In the genomic region with DNA sequence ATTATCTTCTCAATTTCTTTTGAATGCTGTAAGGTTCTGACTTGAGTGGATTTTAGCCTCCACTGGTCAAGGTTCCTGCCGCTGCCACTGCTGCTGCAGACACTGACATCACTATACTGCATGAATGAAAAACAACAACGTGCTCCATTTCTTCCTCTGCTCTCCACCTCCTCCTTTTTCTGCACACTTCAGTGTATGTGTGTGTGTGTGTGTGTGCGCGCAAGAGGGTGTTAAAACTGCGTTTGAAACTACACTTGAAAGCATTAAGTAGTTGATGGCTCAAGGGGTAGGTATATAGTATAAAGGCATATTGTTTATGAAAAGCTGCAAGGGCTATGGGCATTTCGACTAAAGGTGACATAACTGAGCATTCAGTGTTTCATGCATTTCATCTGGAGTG, we compare ENCODE assay signal across 9 cellular contexts. TPM values are rescaled to one million over a fixed set of nuclear protein-coding genes. Genes with fewer than 3 reads are reported as not detected.
DNase-seq lines count a peak whose midpoint lies in the region; ATAC-seq and TF ChIP-seq lines count a peak whose summit lies in the region.
"Had no signal": no experiment of that assay in that cellular context is flagged by ENCODE, and none has a peak within 500 bp of the region (broad histone marks: within the 10 kb centered on the region; RNA-seq: fewer than 3 reads in every experiment).

No MANE protein-coding gene starts in this region.

- no CpG with 5 or more reads among the region's 6 CpGs for WGBS in H9 (ENCODE audit: extremely low coverage, insufficient read length, low lambda C conversion rate)
- WGBS in tibial nerve, 2 donors = 45 to 51% methylated on average over 6 of the region's 6 CpGs

- no peak overlapping the region for H2BK120ac ChIP-seq in H9 (ENCODE audit: low read depth, low read length, poor library complexity, severe bottlenecking)

- H3K79me2 ChIP-seq in H9 (ENCODE audit: insufficient read depth, low read length) = peaks cover 6% of the 10 kb centered on the region

- peaks cover 22 to 24% of the 10 kb centered on the region in 2 experiments for H3K4me1 Mint-ChIP-seq in H9
- peaks cover 23 to 51% (median 43%) of the 10 kb centered on the region in 7 donors for H3K4me1 Mint-ChIP-seq in naive thymus-derived CD4-positive, alpha-beta T cell
- H3K4me1 Mint-ChIP-seq in activated T-helper 17 cell treated with anti-CD3 and anti-CD28 coated beads, Interleukin-2, amount 50 U/mL, for 72 hours = peaks cover 27% of the 10 kb centered on the region

- H3K79me1 ChIP-seq in H9 (ENCODE audit: insufficient read depth, low read depth, low read length, poor library complexity, severe bottlenecking) = no peaks in the 10 kb centered on the region

- no peak overlapping the region for H3K27ac ChIP-seq in BLaER1
- no peak overlapping the region for H3K27ac ChIP-seq in H9 (ENCODE audit: insufficient read length, low read depth, low read length)
- H3K27ac ChIP-seq in naive thymus-derived CD4-positive, alpha-beta T cell (ENCODE audit: low read depth, low read length) = peak overlapping the region; percentile 34
- peak overlapping the region in 1 of 4 donors; percentile 18 for H3K27ac ChIP-seq in tibial nerve
- H3K27ac ChIP-seq: heart left ventricle had no signal

- peaks cover 11% of the 10 kb centered on the region for H3K23me2 ChIP-seq in H9 (ENCODE audit: insufficient read length, low read depth, low read length, poor library complexity, severe bottlenecking)

- POLR2A ChIA-PET in naive thymus-derived CD4-positive, alpha-beta T cell (lab: Charles Lee) = interaction anchor here (1.0 kb wide), 1 partner anchor 27 kb away, joined by 3 read pairs; no protein-coding TSS in a partner anchor

- H4K91ac ChIP-seq in H9 (ENCODE audit: insufficient read length, low read depth, low read length) = no peak overlapping the region

- no peak overlapping the region for H3K18ac ChIP-seq in H9 (ENCODE audit: insufficient read length, low read depth, low read length)

- no peak overlapping the region for H4K8ac ChIP-seq in H9 (replicated peaks; ENCODE audit: insufficient read length, low read depth, low read length)

- H2BK15ac ChIP-seq in H9 (ENCODE audit: low read depth, low read length) = no peak overlapping the region

- ATAC-seq in naive thymus-derived CD4-positive, alpha-beta T cell = no peak
- ATAC-seq in GM21528 (IDR thresholded peaks at IDR 0.05; ENCODE audit: low FRiP score, unreplicated experiment) (no peak), GM18498 (IDR thresholded peaks at IDR 0.05; ENCODE audit: unreplicated experiment) (no peak)
- ATAC-seq in activated T-helper 17 cell treated with anti-CD3 and anti-CD28 coated beads, Interleukin-2, amount 50 U/mL, for 72 hours (replicated peaks) = no peak
- ATAC-seq: heart left ventricle had no signal

- H3K9me3 ChIP-seq in BLaER1 (no peaks in the 10 kb centered on the region), H9 (ENCODE audit: control insufficient read depth, low read depth, low read length) (no peaks in the 10 kb centered on the region), tibial nerve (no peaks in the 10 kb centered on the region)
- H3K9me3 ChIP-seq in naive thymus-derived CD4-positive, alpha-beta T cell (ENCODE audit: control insufficient read depth in 2 of 3, low read length in 3 of 3) = no peaks in the 10 kb centered on the region
- H3K9me3 ChIP-seq: heart left ventricle had no signal

- no peak overlapping the region for H4K5ac ChIP-seq in H9 (ENCODE audit: insufficient read length, low read depth, low read length)

- peaks cover 30% of the 10 kb centered on the region for H4K20me1 ChIP-seq in BLaER1
- no peaks in the 10 kb centered on the region for H4K20me1 ChIP-seq in H9 (ENCODE audit: control insufficient read depth, insufficient read depth, insufficient read length)

- no peak overlapping the region for H3K27ac Mint-ChIP-seq in H9
- H3K27ac Mint-ChIP-seq in naive thymus-derived CD4-positive, alpha-beta T cell = no peak overlapping the region
- H3K27ac Mint-ChIP-seq in activated T-helper 17 cell treated with anti-CD3 and anti-CD28 coated beads, Interleukin-2, amount 50 U/mL, for 72 hours = no peak overlapping the region

- H3K14ac ChIP-seq in H9 (ENCODE audit: insufficient read depth, low read length) = no peak overlapping the region

- peak overlapping the region; percentile 88; the same call in 1 of the 2 replicates for H3K9ac ChIP-seq in BLaER1
- no peak overlapping the region for H3K9ac ChIP-seq in H9 (ENCODE audit: extremely low read depth, insufficient read length, low read length)

- H3K4me2 ChIP-seq in BLaER1 = peak overlapping the region; percentile 86
- H3K4me2 ChIP-seq in H9 (ENCODE audit: insufficient read depth, insufficient read length, low read length) = peak overlapping the region; percentile 36

- H2BK20ac ChIP-seq in H9 (ENCODE audit: low read depth, low read length, poor library complexity, severe bottlenecking) = no peak overlapping the region

- H2BK12ac ChIP-seq in H9 (ENCODE audit: insufficient read length, low read depth, low read length) = no peak overlapping the region

- H3K27me3 Mint-ChIP-seq in H9 (ENCODE audit: low read depth) = no peaks in the 10 kb centered on the region
- H3K27me3 Mint-ChIP-seq in naive thymus-derived CD4-positive, alpha-beta T cell = no peaks in the 10 kb centered on the region
- no peaks in the 10 kb centered on the region for H3K27me3 Mint-ChIP-seq in activated T-helper 17 cell treated with anti-CD3 and anti-CD28 coated beads, Interleukin-2, amount 50 U/mL, for 72 hours

- H3K4ac ChIP-seq in H9 (ENCODE audit: low read depth, low read length) = no peak overlapping the region

- TF ChIP-seq CTCF in H9 (conservative IDR thresholded peaks at IDR 0.05) (no peak), tibial nerve (IDR thresholded peaks at IDR 0.05) (no peak)

- intact Hi-C loops in naive thymus-derived CD4-positive, alpha-beta T cell (cut with micrococcal nuclease) = loop anchor here in 1 of 2 donors (5.0 kb wide), 1 partner anchor 715 kb away; no protein-coding TSS in a partner anchor

- no peak overlapping the region for H3K23ac ChIP-seq in H9 (ENCODE audit: insufficient read length, low read depth, low read length)

- no peak overlapping the region for H3K4me3 Mint-ChIP-seq in H9
- H3K4me3 Mint-ChIP-seq in naive thymus-derived CD4-positive, alpha-beta T cell = no peak overlapping the region
- no peak overlapping the region for H3K4me3 Mint-ChIP-seq in activated T-helper 17 cell treated with anti-CD3 and anti-CD28 coated beads, Interleukin-2, amount 50 U/mL, for 72 hours

- no peak overlapping the region for H2AFZ ChIP-seq in H9 (ENCODE audit: low read length)

- H3K56ac ChIP-seq in H9 (ENCODE audit: insufficient read length, low read depth, low read length) = no peak overlapping the region

- no peak for TF ChIP-seq POLR2A in tibial nerve (IDR thresholded peaks at IDR 0.05)

- H3T11ph ChIP-seq in H9 (ENCODE audit: low read length) = no peak overlapping the region

- H3K36me3 ChIP-seq in BLaER1 = no peaks in the 10 kb centered on the region
- peaks cover 0 to 6% (median 0%) of the 10 kb centered on the region in 3 experiments for H3K36me3 ChIP-seq in naive thymus-derived CD4-positive, alpha-beta T cell (ENCODE audit: control insufficient read depth in 2 of 3, insufficient read depth in 3 of 3, low read length in 3 of 3)
- H3K36me3 ChIP-seq in tibial nerve = no peaks in the 10 kb centered on the region
- H3K36me3 ChIP-seq: heart left ventricle had no signal

- TF ChIP-seq EP300 in tibial nerve (IDR thresholded peaks at IDR 0.05) = no peak

- no peaks in the 10 kb centered on the region for H3K27me3 ChIP-seq in BLaER1
- H3K27me3 ChIP-seq in H9 (ENCODE audit: insufficient read depth, low read length) = no peaks in the 10 kb centered on the region
- H3K27me3 ChIP-seq in naive thymus-derived CD4-positive, alpha-beta T cell (ENCODE audit: control insufficient read depth in 2 of 2, insufficient read depth in 2 of 2, low read length in 2 of 2) = no peaks in the 10 kb centered on the region
- H3K27me3 ChIP-seq in tibial nerve = no peaks in the 10 kb centered on the region
- H3K27me3 ChIP-seq: heart left ventricle had no signal

- no peak overlapping the region for H2BK5ac ChIP-seq in H9 (ENCODE audit: insufficient read length, low read length)

- DNase-seq in H9 (no peak), tibial nerve (ENCODE audit: low spot score in 2 of 2) (no peak)
- peak; percentile 15 for DNase-seq in activated CD4-positive, alpha-beta T cell treated with anti-CD3 and anti-CD28 coated beads, Interleukin-2, amount 50 U/mL, for 1 hour
- peak in 4 of 9 donors; percentile 20 to 27 (median 24) for DNase-seq in naive thymus-derived CD4-positive, alpha-beta T cell
- DNase-seq: heart left ventricle had no signal

- peaks cover 40% of the 10 kb centered on the region for H3K4me1 ChIP-seq in BLaER1
- peaks cover 5% of the 10 kb centered on the region; the same call in 1 of the 2 replicates for H3K4me1 ChIP-seq in H9 (ENCODE audit: insufficient read depth, low read length)
- H3K4me1 ChIP-seq in naive thymus-derived CD4-positive, alpha-beta T cell (ENCODE audit: control insufficient read depth in 2 of 2, insufficient read depth in 2 of 2, low read length in 2 of 2) = peaks cover 34 to 36% of the 10 kb centered on the region in 2 donors
- H3K4me1 ChIP-seq in tibial nerve = peaks cover 0 to 20% (median 3%) of the 10 kb centered on the region in 4 donors

- H3K36me3 Mint-ChIP-seq in H9 (ENCODE audit: insufficient read depth in 1 of 3, low read depth in 3 of 3) = no peaks in the 10 kb centered on the region
- peaks cover 0 to 1% (median 0%) of the 10 kb centered on the region in 5 donors for H3K36me3 Mint-ChIP-seq in naive thymus-derived CD4-positive, alpha-beta T cell
- H3K36me3 Mint-ChIP-seq in activated T-helper 17 cell treated with anti-CD3 and anti-CD28 coated beads, Interleukin-2, amount 50 U/mL, for 72 hours (ENCODE audit: low read depth) = no peaks in the 10 kb centered on the region

- H3K9me3 Mint-ChIP-seq in H9 = no peaks in the 10 kb centered on the region
- no peaks in the 10 kb centered on the region for H3K9me3 Mint-ChIP-seq in naive thymus-derived CD4-positive, alpha-beta T cell
- H3K9me3 Mint-ChIP-seq in activated T-helper 17 cell treated with anti-CD3 and anti-CD28 coated beads, Interleukin-2, amount 50 U/mL, for 72 hours = no peaks in the 10 kb centered on the region

- no peak overlapping the region for H2AK5ac ChIP-seq in H9 (ENCODE audit: insufficient read length, low read length)

- CTCF ChIA-PET in naive thymus-derived CD4-positive, alpha-beta T cell (lab: Charles Lee) = no interaction called here

- peak overlapping the region; percentile 90; the same call in 1 of the 2 replicates for H3K4me3 ChIP-seq in BLaER1
- H3K4me3 ChIP-seq in naive thymus-derived CD4-positive, alpha-beta T cell (ENCODE audit: low read length) = peak overlapping the region; percentile 30
- H3K4me3 ChIP-seq in tibial nerve = peak overlapping the region in 2 of 4 donors; percentile 8 to 11

RNA-seq across cellular contexts. Expression of gene GLCCI1, which starts 3.5 kb away (rescaled TPM):
- total RNA-seq in H9 (2021) (19.1 and 19.5 TPM in 2 replicates), tibial nerve (10 to 100 TPM in 2 of 4 donors, 1 to 10 TPM in 2; 8.1 to 15.7 (median 11.7) TPM)
- 10 to 100 TPM; 24.9 to 43.1 (median 35.4) TPM for total RNA-seq in naive thymus-derived CD4-positive, alpha-beta T cell
- polyA plus RNA-seq in naive thymus-derived CD4-positive, alpha-beta T cell = 10 to 100 TPM in 1 of 2 donors, 1 to 10 TPM in 1; 6.9 to 12.7 TPM
- 10 to 100 TPM; 22.3 to 29.1 TPM for total RNA-seq in activated T-helper 17 cell treated with anti-CD3 and anti-CD28 coated beads, Interleukin-2, amount 50 U/mL, for 72 hours
